ENCODE assay signal across 27 cellular contexts in the genomic region with DNA sequence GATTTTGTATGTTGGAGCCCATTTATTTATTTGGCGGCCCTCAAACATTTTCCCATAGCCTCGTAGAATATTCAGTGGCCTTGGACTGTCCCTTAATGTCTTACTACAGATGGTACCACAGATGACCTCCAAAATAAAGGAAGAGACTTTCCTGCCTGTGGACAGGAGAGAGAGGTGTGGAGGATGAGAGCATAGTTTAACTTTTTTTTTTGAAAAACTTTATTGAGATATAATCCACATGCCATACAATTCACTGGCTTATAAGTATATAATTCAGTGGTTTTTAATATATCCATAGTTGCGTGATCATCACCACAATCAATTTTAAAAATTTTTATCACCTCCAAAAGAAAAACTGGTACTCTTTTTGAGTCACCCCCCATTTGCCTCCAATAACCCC. TPM values are rescaled to one million over a fixed set of nuclear protein-coding genes. Genes with fewer than 3 reads are reported as not detected.
"Had no signal": no experiment of that assay in that cellular context is flagged by ENCODE, and none has a peak within 500 bp of the region (broad histone marks: within the 10 kb centered on the region; RNA-seq: fewer than 3 reads in every experiment).

No MANE protein-coding gene starts in this region.

- DNase-seq: activated CD4-positive, alpha-beta T cell treated with anti-CD3 and anti-CD28 coated beads, Interleukin-2, amount 10 ng/mL, durations not matched to agents 24 days and 14 days; activated CD4-positive, alpha-beta T cell treated with anti-CD3 and anti-CD28 coated beads, Interleukin-2, amount 50 U/mL, for 4 hours; activated CD8-positive, alpha-beta T cell treated with anti-CD3 and anti-CD28 coated beads for 36 hours; activated gamma-delta T cell; activated naive CD4-positive, alpha-beta T cell treated with Interleukin-2 at 50 U/mL for 16 hours; activated naive CD8-positive, alpha-beta T cell treated with anti-CD3 and anti-CD28 coated beads, Interleukin-2, amount 50 U/mL, for 24 hours; activated T-cell treated with anti-CD3 and anti-CD28 coated beads, Interleukin-2, amount 50 U/mL, for 24 hours; anterior cingulate cortex; caudate nucleus; cerebellar nuclear complex; NCI-H1092 treated with DMSO at 0.1 percent for 48 hours; NCI-H1417; NCI-H1930; NCI-H2081 treated with DMSO at 0.1 percent for 48 hours; NCI-H345; NCI-H524 treated with DMSO at 0.1 percent for 48 hours; SHP77; SJCRH30 had no signal

- H3K4me3 ChIP-seq: SJCRH30, SK-N-MC had no signal

- H3K36me3 ChIP-seq: SJCRH30 had no signal

- H3K4me3 Mint-ChIP-seq: activated CD4-positive, alpha-beta T cell treated with anti-CD3 and anti-CD28 coated beads, Interleukin-2, amount 10 ng/mL, durations not matched to agents 24 days and 14 days; activated CD8-positive, alpha-beta T cell treated with anti-CD3 and anti-CD28 coated beads for 36 hours; activated naive CD8-positive, alpha-beta T cell; activated naive CD8-positive, alpha-beta T cell treated with anti-CD3 and anti-CD28 coated beads, Interleukin-2, amount 50 U/mL, for 24 hours; activated T-cell treated with anti-CD3 and anti-CD28 coated beads, Interleukin-2, amount 50 U/mL, for 24 hours; brain; T-helper 2 cell treated with Interferon-gamma antibody and Interleukin-4, amounts not matched to agents 5 μg/mL and 100 μg/mL, for 36 hours had no signal

- H3K27me3 Mint-ChIP-seq: activated CD4-positive, alpha-beta T cell treated with anti-CD3 and anti-CD28 coated beads, Interleukin-2, amount 10 ng/mL, durations not matched to agents 24 days and 14 days; activated CD8-positive, alpha-beta T cell treated with anti-CD3 and anti-CD28 coated beads for 36 hours; activated naive CD8-positive, alpha-beta T cell; activated naive CD8-positive, alpha-beta T cell treated with anti-CD3 and anti-CD28 coated beads, Interleukin-2, amount 50 U/mL, for 24 hours; activated T-cell treated with anti-CD3 and anti-CD28 coated beads, Interleukin-2, amount 50 U/mL, for 24 hours had no signal

- H3K27ac Mint-ChIP-seq: activated CD4-positive, alpha-beta T cell treated with anti-CD3 and anti-CD28 coated beads, Interleukin-2, amount 10 ng/mL, durations not matched to agents 24 days and 14 days; activated CD8-positive, alpha-beta T cell treated with anti-CD3 and anti-CD28 coated beads for 36 hours; activated naive CD8-positive, alpha-beta T cell; activated naive CD8-positive, alpha-beta T cell treated with anti-CD3 and anti-CD28 coated beads, Interleukin-2, amount 50 U/mL, for 24 hours; activated T-cell treated with anti-CD3 and anti-CD28 coated beads, Interleukin-2, amount 50 U/mL, for 24 hours; activated T-helper 2 cell treated with anti-CD3 and anti-CD28 coated beads, Interferon-gamma antibody, Interleukin-2, Interleukin-4, amounts not matched to agents 10 μg/mL and 5 μg/mL and 100 μg/mL, durations not matched to agents 14 hours and 24 hours and 36 hours; brain; T-helper 2 cell treated with Interferon-gamma antibody and Interleukin-4, amounts not matched to agents 5 μg/mL and 100 μg/mL, for 36 hours had no signal

- H3K9me3 Mint-ChIP-seq: brain had no signal

- H3K4me1 ChIP-seq: SJCRH30 had no signal

- H3K9me3 ChIP-seq: SJCRH30 had no signal

- H3K27ac ChIP-seq: SJCRH30, SK-N-MC had no signal

- ATAC-seq: activated CD8-positive, alpha-beta T cell treated with anti-CD3 and anti-CD28 coated beads for 36 hours; activated naive CD8-positive, alpha-beta T cell treated with anti-CD3 and anti-CD28 coated beads, Interleukin-2, amount 50 U/mL, for 24 hours; Panc1 had no signal

- FAIRE-seq: bronchial epithelial cell, TTC549 had no signal

- H3K36me3 Mint-ChIP-seq: brain had no signal

RNA-seq across cellular contexts. Expression of a gene that starts 4.6 kb away (rescaled TPM):
- total RNA-seq: M059J had no signal
